ENCODE assay signal across 8 cellular contexts in the genomic region with DNA sequence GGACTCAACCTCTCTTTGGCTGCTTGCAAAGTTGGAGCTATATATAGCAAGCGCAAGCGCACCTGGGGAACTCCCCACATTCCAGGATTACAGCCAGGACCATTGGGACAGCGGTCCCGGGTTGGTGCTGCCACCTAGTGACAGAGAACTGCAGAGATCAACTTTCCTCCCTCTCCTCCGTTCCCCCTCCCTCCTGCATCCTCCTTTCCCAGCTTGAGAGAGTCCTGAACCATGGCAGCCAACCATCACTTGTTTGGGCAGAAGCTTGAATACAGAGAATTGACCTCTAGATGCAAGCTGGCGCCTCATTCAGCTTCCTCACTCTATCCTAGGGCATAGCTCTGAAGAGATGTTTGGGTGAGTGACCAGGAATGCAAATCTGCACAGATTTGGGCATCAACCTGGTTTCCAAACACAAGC. TPM values are rescaled to one million over a fixed set of nuclear protein-coding genes. Genes with fewer than 3 reads are reported as not detected.
DNase-seq lines count a peak whose midpoint lies in the region; ATAC-seq and TF ChIP-seq lines count a peak whose summit lies in the region.

No MANE protein-coding gene starts in this region.

- no peaks in the 10 kb centered on the region for H3K9me2 ChIP-seq in DOHH2 (replicated peaks; ENCODE audit: control insufficient read depth, low read length)

- no peaks in the 10 kb centered on the region for H3K36me3 Mint-ChIP-seq in natural killer cell

- H3K36me3 ChIP-seq in DOHH2 (ENCODE audit: control insufficient read depth, low read length) (no peaks in the 10 kb centered on the region), vagina (no peaks in the 10 kb centered on the region)

- H3K27me3 Mint-ChIP-seq in natural killer cell (ENCODE audit: low read depth in 2 of 2) = no peaks in the 10 kb centered on the region

- peak; percentile 50 for DNase-seq in NCI-H526 treated with DMSO at 0.1 percent for 48 hours (lab: John Stamatoyannopoulos, UW)
- DNase-seq in activated T-cell treated with anti-CD3 and anti-CD28 coated beads for 48 hours (ENCODE audit: low read depth) = peak; percentile 33
- peak; percentile 71 for DNase-seq in fibroblast of mammary gland (ENCODE audit: low read depth)
- peak; percentile 26 for DNase-seq in natural killer cell
- DNase-seq in vagina (ENCODE audit: extremely low spot score in 2 of 2) = no peak

- no peak overlapping the region for H3K4me2 ChIP-seq in DOHH2 (ENCODE audit: low read length)

- no peak overlapping the region for H3K4me3 Mint-ChIP-seq in natural killer cell

- H4K20me1 ChIP-seq in DOHH2 (ENCODE audit: control insufficient read depth, insufficient read depth, low read depth, low read length) = no peaks in the 10 kb centered on the region

- ATAC-seq in HG03342 (IDR thresholded peaks at IDR 0.05; ENCODE audit: unreplicated experiment) (peak; percentile 53), natural killer cell (peak in 2 of 3 donors; percentile 64 to 77), GM19395 (IDR thresholded peaks at IDR 0.05; ENCODE audit: unreplicated experiment) (no peak)

- no peaks in the 10 kb centered on the region for H3K79me2 ChIP-seq in DOHH2 (ENCODE audit: control insufficient read depth, low read length)

- H3K9me3 Mint-ChIP-seq in natural killer cell = no peaks in the 10 kb centered on the region

- no peaks in the 10 kb centered on the region for H3F3A ChIP-seq in DOHH2 (ENCODE audit: control insufficient read depth, insufficient read depth)

- TF ChIP-seq POLR2A in vagina (IDR thresholded peaks at IDR 0.05) = no peak

- intact Hi-C loops in natural killer cell (cut with micrococcal nuclease) (loop anchor here (5.0 kb wide), 2 partner anchors 254 to 429 kb away; no protein-coding TSS in a partner anchor), vagina (cut with DNase I) (no loop called here)

- H3K27ac Mint-ChIP-seq in natural killer cell = no peak overlapping the region

- TF ChIP-seq CTCF in DOHH2 (IDR thresholded peaks at IDR 0.05; ENCODE audit: low read depth, low read length, poor library complexity, severe bottlenecking) (peak; percentile 94), fibroblast of mammary gland (conservative IDR thresholded peaks at IDR 0.05; ENCODE audit: control insufficient read depth, insufficient read depth, low read depth, low read length) (peak; percentile 97), natural killer cell (IDR thresholded peaks at IDR 0.05) (peak; percentile 81), vagina (IDR thresholded peaks at IDR 0.05) (peak; percentile 56 to 64 (median 58))

- no peaks in the 10 kb centered on the region for H3K9me3 ChIP-seq in DOHH2 (ENCODE audit: control insufficient read depth, insufficient read depth, low read length)
- no peaks in the 10 kb centered on the region for H3K9me3 ChIP-seq in vagina

- peaks cover 28% of the 10 kb centered on the region for H3K27me3 ChIP-seq in DOHH2 (ENCODE audit: control insufficient read depth, low read length)
- no peaks in the 10 kb centered on the region for H3K27me3 ChIP-seq in vagina

- H3K27ac ChIP-seq in DOHH2 (ENCODE audit: low read depth, low read length) (no peak overlapping the region), vagina (no peak overlapping the region)

- peaks cover 1 to 7% of the 10 kb centered on the region in 2 donors for H3K4me1 Mint-ChIP-seq in natural killer cell

- no peaks in the 10 kb centered on the region; the same call in 1 of the 2 replicates for H3K4me1 ChIP-seq in DOHH2 (ENCODE audit: control insufficient read depth, low read length)
- H3K4me1 ChIP-seq in vagina = peaks cover 5% of the 10 kb centered on the region

- H3K4me3 ChIP-seq in DOHH2 (ENCODE audit: low read length) (no peak overlapping the region), fibroblast of mammary gland (ENCODE audit: control insufficient read depth, low read depth, low read length) (no peak overlapping the region), vagina (no peak overlapping the region)

RNA-seq across cellular contexts. Expression of gene FLVCR2, which starts 17.4 kb away (rescaled TPM):
- total RNA-seq in natural killer cell (1 to 10 TPM; 1.4 to 4.8 (median 2.1) TPM), vagina (3.7 TPM)

RNA-seq across cellular contexts. Expression of gene BATF, which starts 38.8 kb away (rescaled TPM):
- 10 to 100 TPM; 12.6 to 32.5 (median 21.4) TPM for total RNA-seq in natural killer cell
- 12.0 TPM for total RNA-seq in vagina

Comparison
In these comparisons a context has a peak if more than half of its experiments do, and no peak if none do; other contexts are left out.
1. DNase-seq: peak in NCI-H526 treated with DMSO at 0.1 percent for 48 hours (single experiment), activated T-cell treated with anti-CD3 and anti-CD28 coated beads for 48 hours (single experiment), fibroblast of mammary gland (single experiment) and natural killer cell (single experiment); none in vagina (0 of 2).
2. Peak in every context shown above with its lines, with median percentiles within 50 percentile points of each other: CTCF ChIP-seq.